26 cellular contexts compared by ENCODE assay signal in genomic region chr9:116381350-116381749, GRCh38.
"Had no signal": no experiment of that assay in that cellular context is flagged by ENCODE, and none has a peak within 500 bp of the region (broad histone marks: within the 10 kb centered on the region; RNA-seq: fewer than 3 reads in every experiment).

No MANE protein-coding gene starts in this region.

- H3K27ac ChIP-seq: esophagus squamous epithelium, lower lobe of right lung, right lobe of liver, spleen, upper lobe of right lung, WERI-Rb-1 had no signal

- H3K9me3 ChIP-seq: esophagus squamous epithelium, lower lobe of right lung, right lobe of liver, spleen, upper lobe of right lung had no signal

- H3K27ac Mint-ChIP-seq: activated CD8-positive, alpha-beta T cell treated with anti-CD3 and anti-CD28 coated beads, Interleukin-2, amount 10 ng/mL, durations not matched to agents 7 days and 5 days; activated naive CD8-positive, alpha-beta T cell treated with anti-CD3 and anti-CD28 coated beads, Interleukin-2, amount 50 U/mL, for 24 hours; activated T-helper 1 cell treated with anti-CD3 and anti-CD28 coated beads, Interleukin-12 subunit alpha, Interleukin-12 subunit beta, Interleukin-2, Interleukin-4 antibody, amounts not matched to agents 30 ng/mL and 10 ng/mL and 1 ng/mL, durations not matched to agents 14 hours and 24 hours and 36 hours; brain; endodermal cell; naive thymus-derived CD4-positive, alpha-beta T cell; T-cell; T-helper 2 cell treated with Interferon-gamma antibody and Interleukin-4, amounts not matched to agents 5 μg/mL and 100 μg/mL, for 36 hours had no signal

- DNase-seq: activated CD4-positive, alpha-beta T cell treated with anti-CD3 and anti-CD28 coated beads for 1 hour; activated CD4-positive, alpha-beta T cell treated with anti-CD3 and anti-CD28 coated beads, Interleukin-2, amount 50 U/mL, for 1 hour; activated CD8-positive, alpha-beta T cell treated with anti-CD3 and anti-CD28 coated beads, Interleukin-2, amount 10 ng/mL, durations not matched to agents 7 days and 5 days; activated gamma-delta T cell; activated naive CD4-positive, alpha-beta T cell treated with anti-CD3 and anti-CD28 coated beads, Interleukin-2, amount 50 U/mL, for 16 hours; activated naive CD8-positive, alpha-beta T cell treated with anti-CD3 and anti-CD28 coated beads, Interleukin-2, amount 50 U/mL, for 24 hours; aorta; cortex of kidney; endodermal cell; esophagus squamous epithelium; foreskin melanocyte; lower lobe of right lung; naive thymus-derived CD4-positive, alpha-beta T cell; occipital lobe; right lobe of liver; spleen; stimulated activated CD4-positive, alpha-beta T cell treated with anti-CD3 and anti-CD28 coated beads, Interleukin-4, amount 100 ng/mL, for 1 hour; stimulated activated naive CD4-positive, alpha-beta T cell; T-cell; upper lobe of right lung; WERI-Rb-1 had no signal

- H3K27me3 Mint-ChIP-seq: activated naive CD8-positive, alpha-beta T cell treated with anti-CD3 and anti-CD28 coated beads, Interleukin-2, amount 50 U/mL, for 24 hours; brain; naive thymus-derived CD4-positive, alpha-beta T cell; T-cell had no signal

- H3K9me3 Mint-ChIP-seq: activated naive CD8-positive, alpha-beta T cell treated with anti-CD3 and anti-CD28 coated beads, Interleukin-2, amount 50 U/mL, for 24 hours; activated T-helper 1 cell treated with anti-CD3 and anti-CD28 coated beads, Interleukin-12 subunit alpha, Interleukin-12 subunit beta, Interleukin-2, Interleukin-4 antibody, amounts not matched to agents 30 ng/mL and 10 ng/mL and 1 ng/mL, durations not matched to agents 14 hours and 24 hours and 36 hours; brain; endodermal cell; naive thymus-derived CD4-positive, alpha-beta T cell; neural crest cell; T-cell; T-helper 2 cell treated with Interferon-gamma antibody and Interleukin-4, amounts not matched to agents 5 μg/mL and 100 μg/mL, for 36 hours had no signal

- H3K4me3 ChIP-seq: esophagus squamous epithelium, lower lobe of right lung, right lobe of liver, spleen, upper lobe of right lung had no signal

- H3K4me3 Mint-ChIP-seq: activated CD8-positive, alpha-beta T cell treated with anti-CD3 and anti-CD28 coated beads, Interleukin-2, amount 10 ng/mL, durations not matched to agents 7 days and 5 days; activated naive CD8-positive, alpha-beta T cell treated with anti-CD3 and anti-CD28 coated beads, Interleukin-2, amount 50 U/mL, for 24 hours; activated T-helper 1 cell treated with anti-CD3 and anti-CD28 coated beads, Interleukin-12 subunit alpha, Interleukin-12 subunit beta, Interleukin-2, Interleukin-4 antibody, amounts not matched to agents 30 ng/mL and 10 ng/mL and 1 ng/mL, durations not matched to agents 14 hours and 24 hours and 36 hours; brain; endodermal cell; naive thymus-derived CD4-positive, alpha-beta T cell; neural crest cell; T-cell; T-helper 2 cell treated with Interferon-gamma antibody and Interleukin-4, amounts not matched to agents 5 μg/mL and 100 μg/mL, for 36 hours had no signal

- H3K27me3 ChIP-seq: esophagus squamous epithelium, right lobe of liver, spleen, upper lobe of right lung had no signal

- ATAC-seq: activated CD8-positive, alpha-beta T cell treated with anti-CD3 and anti-CD28 coated beads, Interleukin-2, amount 10 ng/mL, durations not matched to agents 7 days and 5 days; activated naive CD8-positive, alpha-beta T cell treated with anti-CD3 and anti-CD28 coated beads, Interleukin-2, amount 50 U/mL, for 24 hours; left lobe of liver; lower lobe of right lung; naive thymus-derived CD4-positive, alpha-beta T cell; right lobe of liver; T-cell; upper lobe of right lung had no signal

- H3K4me1 Mint-ChIP-seq: brain, neural crest cell, T-cell had no signal

- H3K36me3 ChIP-seq: lower lobe of right lung, right lobe of liver, spleen, upper lobe of right lung had no signal

- H3K4me1 ChIP-seq: right lobe of liver, spleen, upper lobe of right lung had no signal
